Comparison of ENCODE assay signal across 9 cellular contexts in genomic region chr15:28714176-28714575, GRCh38. TPM values are rescaled to one million over a fixed set of nuclear protein-coding genes. Genes with fewer than 3 reads are reported as not detected.
DNase-seq lines count a peak whose midpoint lies in the region; ATAC-seq, FAIRE-seq and TF ChIP-seq lines count a peak whose summit lies in the region.
"Not testable (repeated sequence)": the region's sequence is repeated elsewhere in the genome, so short reads cannot be mapped to it uniquely, and the experiment has no call there.
"Had no signal": no experiment of that assay in that cellular context is flagged by ENCODE, and none has a peak within 500 bp of the region (broad histone marks: within the 10 kb centered on the region; RNA-seq: fewer than 3 reads in every experiment).

No MANE protein-coding gene starts in this region.

- H3K9me3 ChIP-seq in Loucy (ENCODE audit: insufficient read depth, low read depth, low read length); astrocyte (ENCODE audit: insufficient read depth, low read depth, low read length); K562 (replicated peaks; ENCODE audit: control insufficient read depth, insufficient read depth, low read depth, low read length): not testable (repeated sequence)

- WGBS in K562 (ENCODE audit: insufficient coverage, low coverage, missing lambda C conversion rate): 52% methylated on average over 4 of the region's 4 CpGs

- H3K27ac Mint-ChIP-seq in astrocyte (ENCODE audit: unreplicated experiment): not testable (repeated sequence)

- H3K27me3 ChIP-seq in Loucy (ENCODE audit: insufficient read depth, low read length, poor library complexity, severe bottlenecking); astrocyte (ENCODE audit: insufficient read depth, low read length); K562 (ENCODE audit: control insufficient read depth in 2 of 2, insufficient read depth in 2 of 2, low read length in 2 of 2); kidney epithelial cell (ENCODE audit: control insufficient read depth, insufficient read depth, low read length): not testable (repeated sequence)

- not testable (repeated sequence) for TF ChIP-seq CTCF in Loucy (conservative IDR thresholded peaks at IDR 0.05; ENCODE audit: low read length); astrocyte (IDR thresholded peaks at IDR 0.05; ENCODE audit: insufficient read depth, low read depth, low read length); K562 (IDR thresholded peaks at IDR 0.05 in 2 of 3, conservative IDR thresholded peaks at IDR 0.05 in 1 of 3; ENCODE audit: insufficient read depth in 2 of 3, low read depth in 1 of 3, low read length in 3 of 3); kidney epithelial cell (IDR thresholded peaks at IDR 0.05; ENCODE audit: insufficient read depth, low read length, poor library complexity, severe bottlenecking)

- H3K4me3 ChIP-seq in Loucy (ENCODE audit: low read length, poor library complexity, severe bottlenecking): peak overlapping the region; percentile 78
- not testable (repeated sequence) for H3K4me3 ChIP-seq in astrocyte (ENCODE audit: insufficient read depth, low read depth, low read length); K562; kidney epithelial cell (ENCODE audit: low read depth, low read length)

- H3K27ac ChIP-seq in astrocyte (ENCODE audit: low read depth, low read length); K562 (ENCODE audit: extremely low read depth, low read depth, low read length): not testable (repeated sequence)

- H3K4me3 Mint-ChIP-seq in astrocyte (ENCODE audit: unreplicated experiment): not testable (repeated sequence)

- H3K9me1 ChIP-seq in K562 (ENCODE audit: control insufficient read depth, insufficient read depth, low read length): not testable (repeated sequence)

- H2AFZ ChIP-seq in Loucy (ENCODE audit: low read length); astrocyte (ENCODE audit: low read depth, low read length); K562 (ENCODE audit: low read depth, low read length): not testable (repeated sequence)

- H3K4me2 ChIP-seq in Loucy (ENCODE audit: low read depth, low read length, poor library complexity, severe bottlenecking): peak overlapping the region; percentile 76
- not testable (repeated sequence) for H3K4me2 ChIP-seq in astrocyte (ENCODE audit: low read length); K562 (ENCODE audit: insufficient read depth, low read length)

- H3K36me3 ChIP-seq in Loucy (ENCODE audit: insufficient read depth, low read length); astrocyte (ENCODE audit: insufficient read depth, low read length); K562 (ENCODE audit: control insufficient read depth, insufficient read depth, low read length); kidney epithelial cell (ENCODE audit: control insufficient read depth, insufficient read depth, low read length): not testable (repeated sequence)

- not testable (repeated sequence) for H3K36me3 Mint-ChIP-seq in astrocyte (ENCODE audit: low read depth, unreplicated experiment)

- peaks cover 70% of the 10 kb centered on the region for H3K79me2 ChIP-seq in Loucy (ENCODE audit: insufficient read depth, low read length)
- H3K79me2 ChIP-seq in astrocyte (ENCODE audit: insufficient read depth, low read length); K562 (ENCODE audit: control insufficient read depth, insufficient read depth, low read length): not testable (repeated sequence)

- TF ChIP-seq EP300 in K562 (IDR thresholded peaks at IDR 0.05; ENCODE audit: low read length): not testable (repeated sequence)

- not testable (repeated sequence) for ATAC-seq in K562

- peak overlapping the region; percentile 83 for H3K9ac ChIP-seq in Loucy (ENCODE audit: low read depth, low read length, poor library complexity, severe bottlenecking)
- not testable (repeated sequence) for H3K9ac ChIP-seq in astrocyte (ENCODE audit: low read length); K562 (ENCODE audit: insufficient read depth in 1 of 2, low read depth in 2 of 2, low read length in 2 of 2)

- DNase-seq in HS-27A (ENCODE audit: low read depth): peak; percentile 2
- DNase-seq in astrocyte (ENCODE audit: low read depth): peak; percentile 10
- DNase-seq in K562 (ENCODE audit: extremely low read depth in 1 of 4, low spot score in 3 of 4): not testable (repeated sequence)
- DNase-seq in kidney epithelial cell (ENCODE audit: low read depth): peak; percentile 29
- peak; percentile 66 for DNase-seq in renal cortical epithelial cell (ENCODE audit: low read depth)

- not testable (repeated sequence) for FAIRE-seq in astrocyte (lab: Jason Lieb, UNC); K562 (lab: Jason Lieb, UNC)

- BruUV-seq in K562 (replicated peaks; lab: Mats Ljungman, UMichigan): not testable (repeated sequence)

- H3K9me2 ChIP-seq in Loucy (replicated peaks; ENCODE audit: low read depth, low read length): not testable (repeated sequence)

- not testable (repeated sequence) for H3F3A ChIP-seq in Loucy (ENCODE audit: low read depth)

- not testable (repeated sequence) for TF ChIP-seq RAD21 in K562 (CRISPR knock-in tag; conservative IDR thresholded peaks at IDR 0.05 in 1 of 2, IDR thresholded peaks at IDR 0.05 in 1 of 2)

- H3K4me1 Mint-ChIP-seq in astrocyte (ENCODE audit: low read depth, unreplicated experiment): not testable (repeated sequence)

- not testable (repeated sequence) for H3K9me3 Mint-ChIP-seq in astrocyte (ENCODE audit: unreplicated experiment)

- not testable (repeated sequence) for H3K4me1 ChIP-seq in Loucy (ENCODE audit: insufficient read depth, low read length, poor library complexity, severe bottlenecking); astrocyte (ENCODE audit: insufficient read depth, low read length); K562 (replicated peaks in 1 of 2; ENCODE audit: control insufficient read depth in 2 of 2, insufficient read depth in 2 of 2, low read length in 2 of 2)

- H3K27me3 Mint-ChIP-seq in astrocyte (ENCODE audit: low read depth, unreplicated experiment): not testable (repeated sequence)

- POLR2A ChIA-PET in K562 (lab: Yijun Ruan, JAX): not testable (repeated sequence)

- TF ChIP-seq POLR2A in K562 (conservative IDR thresholded peaks at IDR 0.05): not testable (repeated sequence)

- in situ Hi-C loops in K562 (cut with MboI): loop anchor here (25.0 kb wide), 1 partner anchor 1823 kb away; no protein-coding TSS in a partner anchor

- intact Hi-C loops in K562 (cut with micrococcal nuclease): not testable (repeated sequence)

- CTCF ChIA-PET in K562 (lab: Yijun Ruan, JAX; ENCODE audit: low intra/inter-chr PET ratio): not testable (repeated sequence)

- not testable (repeated sequence) for H4K20me1 ChIP-seq in Loucy (ENCODE audit: insufficient read depth, low read length, poor library complexity, severe bottlenecking); astrocyte (ENCODE audit: insufficient read depth, low read length); K562 (replicated peaks; ENCODE audit: control insufficient read depth, insufficient read depth, low read length)

TF ChIP-seq in K562, 482 proteins besides CTCF, POLR2A, EP300 and RAD21:
- TF ChIP-seq ZNF316 (IDR thresholded peaks at IDR 0.05): 0 out of 2 replicates have a peak, but pooled peaks have one; percentile 21

RNA-seq across cellular contexts. Expression of gene GOLGA8M, which starts 2.0 kb away (rescaled TPM):
- total RNA-seq in astrocyte (1.5 and 1.6 TPM in 2 replicates), K562 (2014; rRNA removed) (not detected in 2 replicates), K562 (2014; rRNA removed; fragmentation: Illumina TruSeq; extraction: Trizol) (not detected in 2 replicates), K562 (2015; rRNA removed; fragmentation: Illumina TruSeq; extraction: Trizol) (0.11 TPM in 1 of 2 replicates, not detected in the other), K562 (2021) (not detected in 2 replicates), kidney epithelial cell (not detected in 2 replicates), renal cortical epithelial cell (0.89 TPM in 1 of 2 replicates, not detected in the other)
- 0.19 TPM in 1 of 2 replicates, not detected in the other for total RNA-seq in K562 (2011; cell fraction: chromatin; rRNA removed; ENCODE audit: low replicate concordance)
- total RNA-seq in K562 (2011; cell fraction: nucleolus; rRNA removed): not detected in 2 replicates
- total RNA-seq in K562 (2011; cell fraction: nucleoplasm; rRNA removed): not detected in 2 replicates
- polyA plus RNA-seq in K562 (2011; rRNA removed) (0.12 TPM in 1 of 2 replicates, not detected in the other), K562 (2014; fragmentation: Illumina TruSeq; extraction: Trizol) (not detected in 2 replicates), K562 (2014; fragmentation: Nextera tagmentation; extraction: Ambion mirVana) (not detected), K562 (2014; rRNA removed) (not detected in 2 replicates)
- not detected in 2 replicates for polyA plus RNA-seq in K562 (2011; cell fraction: cytosol; rRNA removed)
- 0.06 TPM in 1 of 2 replicates, not detected in the other for polyA plus RNA-seq in K562 (2011; cell fraction: nucleus; rRNA removed)
- polyA plus RNA-seq in K562 (2012): 0.35 TPM in 1 of 2 replicates, not detected in the other
- polyA minus RNA-seq in K562 (2011; rRNA and poly(A)+ RNA removed): not detected in 2 replicates
- polyA minus RNA-seq in K562 (2011; cell fraction: cytosol; rRNA and poly(A)+ RNA removed): not detected in 2 replicates
- polyA minus RNA-seq in K562 (2011; cell fraction: nucleus; rRNA and poly(A)+ RNA removed): not detected in 2 replicates
- total RNA-seq: GM23338 had no signal
- polyA plus RNA-seq: CD14-positive monocyte; CD4-positive, alpha-beta memory T cell; GM23338 had no signal
